In genomic region chr5:64637144-64637543, GRCh38 we compare ENCODE assay signal across 14 cellular contexts.
DNase-seq lines count a peak whose midpoint lies in the region; ATAC-seq and TF ChIP-seq lines count a peak whose summit lies in the region.
"Had no signal": no experiment of that assay in that cellular context is flagged by ENCODE, and none has a peak within 500 bp of the region (broad histone marks: within the 10 kb centered on the region; RNA-seq: fewer than 3 reads in every experiment).

No MANE protein-coding gene starts in this region.

- H3K36me3 Mint-ChIP-seq in nephron progenitor cell (ENCODE audit: low read depth) = no peaks in the 10 kb centered on the region
- H3K36me3 Mint-ChIP-seq: IgD-negative memory B cell; naive thymus-derived CD8-positive, alpha-beta T cell had no signal

- H3K27ac Mint-ChIP-seq in nephron progenitor cell = peak overlapping the region; percentile 11
- H3K27ac Mint-ChIP-seq: IgD-negative memory B cell; naive thymus-derived CD8-positive, alpha-beta T cell had no signal

- no peaks in the 10 kb centered on the region for H3K36me3 ChIP-seq in SU-DHL-6 (ENCODE audit: low read length)
- H3K36me3 ChIP-seq in WERI-Rb-1 = no peaks in the 10 kb centered on the region
- H3K36me3 ChIP-seq: brain microvascular endothelial cell, sigmoid colon had no signal

- H3K9ac ChIP-seq in SU-DHL-6 (ENCODE audit: low read length) = no peak overlapping the region

- no peaks in the 10 kb centered on the region for H3K27me3 Mint-ChIP-seq in nephron progenitor cell (ENCODE audit: low read depth, poor library complexity)

- no peak for ATAC-seq in HG03565 (IDR thresholded peaks at IDR 0.05; ENCODE audit: unreplicated experiment)
- ATAC-seq: HCT116, left colon had no signal

- H2AFZ ChIP-seq in SU-DHL-6 (ENCODE audit: low read depth, low read length, severe bottlenecking) = peak overlapping the region; percentile 15

- H3F3A ChIP-seq in SU-DHL-6 (ENCODE audit: insufficient read depth) = no peaks in the 10 kb centered on the region

- no peaks in the 10 kb centered on the region for H4K20me1 ChIP-seq in SU-DHL-6 (ENCODE audit: low read depth, low read length)

- H3K9me3 ChIP-seq in SU-DHL-6 (ENCODE audit: insufficient read depth, low read length) (no peaks in the 10 kb centered on the region), WERI-Rb-1 (ENCODE audit: severe bottlenecking) (no peaks in the 10 kb centered on the region)
- H3K9me3 ChIP-seq: sigmoid colon, testis had no signal

- peaks cover 14% of the 10 kb centered on the region for H3K4me1 Mint-ChIP-seq in nephron progenitor cell

- H3K4me3 ChIP-seq in GM12864 (ENCODE audit: low read depth, low read length) (no peak overlapping the region), HL-60 (replicated peaks; ENCODE audit: insufficient read depth, low read length) (no peak overlapping the region), SU-DHL-6 (ENCODE audit: insufficient read depth, low read length, poor library complexity, severe bottlenecking) (no peak overlapping the region), WERI-Rb-1 (ENCODE audit: low read depth, low read length) (no peak overlapping the region)
- H3K4me3 ChIP-seq: sigmoid colon, testis had no signal

- H3K4me3 Mint-ChIP-seq in nephron progenitor cell = no peak overlapping the region
- H3K4me3 Mint-ChIP-seq: IgD-negative memory B cell; naive thymus-derived CD8-positive, alpha-beta T cell had no signal

- DNase-seq in GM12864 (ENCODE audit: low read depth) (peak; percentile 2), HL-60 (ENCODE audit: low read depth in 1 of 2, low spot score in 1 of 2) (peak; percentile 18 to 71), nephron progenitor cell (no peak), inferior parietal cortex (ENCODE audit: extremely low spot score) (no peak), WERI-Rb-1 (no peak)
- DNase-seq: brain microvascular endothelial cell; left colon; naive thymus-derived CD8-positive, alpha-beta T cell; sigmoid colon; testis had no signal

- no peaks in the 10 kb centered on the region for H3K79me2 ChIP-seq in SU-DHL-6 (ENCODE audit: insufficient read depth, low read length)

- TF ChIP-seq CTCF in GM12864 (IDR thresholded peaks at IDR 0.05; ENCODE audit: low read depth, low read length, missing control alignments) = no peak
- no peak for TF ChIP-seq CTCF in HL-60 (IDR thresholded peaks at IDR 0.05; ENCODE audit: insufficient read depth, low read length)
- no peak for TF ChIP-seq CTCF in SU-DHL-6 (IDR thresholded peaks at IDR 0.05; ENCODE audit: insufficient read depth, low read length, poor library complexity, severe bottlenecking)
- TF ChIP-seq CTCF in nephron progenitor cell (IDR thresholded peaks at IDR 0.05) = no peak
- TF ChIP-seq CTCF in WERI-Rb-1 (IDR thresholded peaks at IDR 0.05; ENCODE audit: low read depth, low read length) = no peak

- H3K4me2 ChIP-seq in SU-DHL-6 (ENCODE audit: low read depth, low read length, poor library complexity, severe bottlenecking) = no peak overlapping the region

- H3K9me3 Mint-ChIP-seq in nephron progenitor cell = no peaks in the 10 kb centered on the region
- H3K9me3 Mint-ChIP-seq: IgD-negative memory B cell; naive thymus-derived CD8-positive, alpha-beta T cell had no signal

- no peaks in the 10 kb centered on the region for H3K27me3 ChIP-seq in HL-60 (ENCODE audit: insufficient read depth, poor library complexity, severe bottlenecking)
- no peaks in the 10 kb centered on the region for H3K27me3 ChIP-seq in SU-DHL-6 (ENCODE audit: low read length)
- no peaks in the 10 kb centered on the region for H3K27me3 ChIP-seq in WERI-Rb-1 (ENCODE audit: insufficient read depth, low read depth, severe bottlenecking)
- H3K27me3 ChIP-seq: brain microvascular endothelial cell, sigmoid colon, testis had no signal

- H3K27ac ChIP-seq in HL-60 (replicated peaks) = no peak overlapping the region
- no peak overlapping the region for H3K27ac ChIP-seq in SU-DHL-6 (ENCODE audit: low read depth, low read length)
- no peak overlapping the region for H3K27ac ChIP-seq in WERI-Rb-1
- H3K27ac ChIP-seq: brain microvascular endothelial cell, sigmoid colon, testis had no signal

- no peaks in the 10 kb centered on the region for H3K9me2 ChIP-seq in SU-DHL-6 (replicated peaks; ENCODE audit: insufficient read depth, low read length)

Comparison
In these comparisons a context has a peak if more than half of its experiments do, and no peak if none do; other contexts are left out.
1. DNase-seq: peak in GM12864 (single experiment) and HL-60 (2 of 2); none in nephron progenitor cell (single experiment), inferior parietal cortex (single experiment) and WERI-Rb-1 (single experiment).